Comparison of ENCODE assay signal across 20 cellular contexts in the genomic region with DNA sequence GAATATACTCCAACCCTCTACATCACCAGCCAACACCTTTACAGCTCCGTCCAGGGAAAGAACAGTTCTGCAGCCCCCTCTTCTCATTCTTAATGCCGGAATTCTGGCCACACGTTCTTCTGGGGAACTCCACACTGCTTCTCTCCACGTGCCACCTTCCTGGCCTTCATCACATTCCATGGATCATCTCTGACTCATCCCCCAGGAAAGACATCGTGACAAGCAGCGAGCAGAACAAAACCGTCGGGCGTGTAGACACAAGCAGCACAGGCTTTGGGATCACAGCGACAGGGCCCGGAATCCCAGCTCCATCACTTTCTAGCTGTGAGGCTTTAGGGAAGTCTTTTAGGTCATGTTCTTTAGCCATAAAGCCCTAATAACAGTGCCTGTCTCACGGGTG.
DNase-seq lines count a peak whose midpoint lies in the region; ATAC-seq, FAIRE-seq and TF ChIP-seq lines count a peak whose summit lies in the region.
"Had no signal": no experiment of that assay in that cellular context is flagged by ENCODE, and none has a peak within 500 bp of the region (broad histone marks: within the 10 kb centered on the region; RNA-seq: fewer than 3 reads in every experiment).

No MANE protein-coding gene starts in this region.

- no peak for ATAC-seq in left cardiac atrium
- ATAC-seq: HepG2, K562, Right ventricle myocardium inferior had no signal

- DNase-seq in cardiac septum (ENCODE audit: low spot score), result peak; percentile 29
- no peak for DNase-seq in left cardiac atrium
- DNase-seq in amniotic epithelial cell (ENCODE audit: low read depth), result peak; percentile 23
- DNase-seq in keratinocyte (ENCODE audit: low read depth, low spot score), result peak; percentile 91
- DNase-seq in activated CD4-positive, alpha-beta T cell treated with anti-CD3 and anti-CD28 coated beads, Interleukin-2, amount 10 ng/mL, durations not matched to agents 7 days and 5 days, result no peak
- no peak for DNase-seq in NCI-H2107 treated with DMSO at 0.1 percent for 48 hours (lab: John Stamatoyannopoulos, UW; ENCODE audit: unreplicated experiment)
- DNase-seq in PC-9, result no peak
- DNase-seq: 8988T, H7, HFFc6, NCI-H1092 treated with DMSO at 0.1 percent for 48 hours, NCI-H1436 treated with DMSO at 0.1 percent for 48 hours, NCI-H1930, NCI-H2227 treated with DMSO at 0.1 percent for 48 hours, NCI-H510A, Peyer's patch had no signal

- peak; percentile 76 for FAIRE-seq in keratinocyte (lab: Jason Lieb, UNC)
- FAIRE-seq: HepG2, K562 had no signal

- peaks cover 20% of the 10 kb centered on the region for H3K9me3 Mint-ChIP-seq in activated CD4-positive, alpha-beta T cell treated with anti-CD3 and anti-CD28 coated beads, Interleukin-2, amount 10 ng/mL, durations not matched to agents 7 days and 5 days

- H3K36me3 ChIP-seq in keratinocyte (ENCODE audit: control insufficient read depth in 2 of 2, extremely low read depth in 1 of 2, insufficient read depth in 2 of 2, low read length in 2 of 2), result peaks cover 0 to 1% of the 10 kb centered on the region in 2 experiments
- H3K36me3 ChIP-seq in PC-9 (ENCODE audit: low read depth), result no peaks in the 10 kb centered on the region
- H3K36me3 ChIP-seq: Peyer's patch had no signal

- no peak overlapping the region for H2AFZ ChIP-seq in keratinocyte (ENCODE audit: control insufficient read depth, low read length)
- no peak overlapping the region for H2AFZ ChIP-seq in PC-9

- H3K4me3 Mint-ChIP-seq in activated CD4-positive, alpha-beta T cell treated with anti-CD3 and anti-CD28 coated beads, Interleukin-2, amount 10 ng/mL, durations not matched to agents 7 days and 5 days, result no peak overlapping the region
- H3K4me3 Mint-ChIP-seq: CD14-positive monocyte, HFFc6 had no signal

- peaks cover 16% of the 10 kb centered on the region for H3K4me1 Mint-ChIP-seq in activated CD4-positive, alpha-beta T cell treated with anti-CD3 and anti-CD28 coated beads, Interleukin-2, amount 10 ng/mL, durations not matched to agents 7 days and 5 days
- H3K4me1 Mint-ChIP-seq: CD14-positive monocyte had no signal

- H3K9me3 ChIP-seq in keratinocyte (ENCODE audit: control insufficient read depth, low read depth, low read length) (peaks cover 2% of the 10 kb centered on the region), PC-9 (ENCODE audit: insufficient read depth, low read depth) (no peaks in the 10 kb centered on the region)
- H3K9me3 ChIP-seq: Peyer's patch had no signal

- H3K79me2 ChIP-seq in keratinocyte (ENCODE audit: control insufficient read depth, insufficient read depth, low read length), result no peaks in the 10 kb centered on the region
- no peaks in the 10 kb centered on the region for H3K79me2 ChIP-seq in PC-9 (ENCODE audit: low read depth)

- dilution Hi-C loops in keratinocyte (cut with MboI; ENCODE audit: extremely low pct_ligation_motif_present, low sequenced_read_pairs), result no loop called here

- no peak overlapping the region for H3K9ac ChIP-seq in keratinocyte (ENCODE audit: control insufficient read depth, extremely low read depth, insufficient read depth, low read length)

- POLR2A ChIA-PET in activated CD4-positive, alpha-beta T cell treated with anti-CD3 and anti-CD28 coated beads, Interleukin-2, amount 10 ng/mL, durations not matched to agents 7 days and 5 days (lab: Charles Lee), result no interaction called here
- POLR2A ChIA-PET in PC-9 (lab: Charles Lee; ENCODE audit: unreplicated experiment), result no interaction called here

- H3K9me1 ChIP-seq in keratinocyte (ENCODE audit: control insufficient read depth, extremely low read depth, insufficient read depth, low read length), result no peaks in the 10 kb centered on the region

- H3K9me2 ChIP-seq in PC-9 (ENCODE audit: insufficient read depth), result no peaks in the 10 kb centered on the region

- intact Hi-C loops in cardiac septum (cut with DNase I) (no loop called here), left cardiac atrium (cut with DNase I) (no loop called here), PC-9 (cut with micrococcal nuclease; ENCODE audit: unreplicated experiment) (no loop called here)

- peak overlapping the region; percentile 5 for H3K27ac ChIP-seq in keratinocyte (ENCODE audit: control insufficient read depth, insufficient read depth, low read length)
- H3K27ac ChIP-seq in PC-9, result no peak overlapping the region
- H3K27ac ChIP-seq: Peyer's patch had no signal

- peak overlapping the region; percentile 39 for H3K4me2 ChIP-seq in keratinocyte (ENCODE audit: control insufficient read depth, extremely low read depth, insufficient read depth, low read depth, low read length)
- H3K4me2 ChIP-seq in PC-9, result no peak overlapping the region

- BruUV-seq in PC-9 (replicated peaks; lab: Mats Ljungman, UMichigan), result no TSS peak

- CTCF ChIA-PET in activated CD4-positive, alpha-beta T cell treated with anti-CD3 and anti-CD28 coated beads, Interleukin-2, amount 10 ng/mL, durations not matched to agents 7 days and 5 days (lab: Charles Lee), result interaction anchor here (0.6 kb wide), 1 partner anchor 846 kb away, joined by 3 read pairs; no protein-coding TSS in a partner anchor
- CTCF ChIA-PET in PC-9 (lab: Charles Lee), result no interaction called here

- no peak for TF ChIP-seq CTCF in keratinocyte (optimal IDR thresholded peaks at IDR 0.05 in 1 of 3, IDR thresholded peaks at IDR 0.05 in 1 of 3, conservative IDR thresholded peaks at IDR 0.05 in 1 of 3; ENCODE audit: extremely low read depth in 1 of 3, insufficient read depth in 2 of 3, low read length in 3 of 3)
- TF ChIP-seq CTCF in PC-9 (conservative IDR thresholded peaks at IDR 0.05), result no peak

- H3K4me1 ChIP-seq in keratinocyte (ENCODE audit: control insufficient read depth, extremely low read depth, insufficient read depth, low read length) (peaks cover 8% of the 10 kb centered on the region), PC-9 (replicated peaks; ENCODE audit: insufficient read depth) (no peaks in the 10 kb centered on the region)
- H3K4me1 ChIP-seq: Peyer's patch had no signal

- H3K27me3 ChIP-seq in keratinocyte (ENCODE audit: control insufficient read depth, extremely low read depth, insufficient read depth, low read length) (no peaks in the 10 kb centered on the region), PC-9 (ENCODE audit: insufficient read depth, low read depth) (peaks cover 95% of the 10 kb centered on the region)
- H3K27me3 ChIP-seq: Peyer's patch had no signal

- H3K4me3 ChIP-seq in keratinocyte (ENCODE audit: control insufficient read depth in 2 of 3, extremely low read depth in 1 of 3, insufficient read depth in 2 of 3, low read depth in 1 of 3, low read length in 3 of 3), result no peak overlapping the region
- no peak overlapping the region for H3K4me3 ChIP-seq in PC-9
- H3K4me3 ChIP-seq: K562, Peyer's patch had no signal

- no peak overlapping the region for H3K27ac Mint-ChIP-seq in activated CD4-positive, alpha-beta T cell treated with anti-CD3 and anti-CD28 coated beads, Interleukin-2, amount 10 ng/mL, durations not matched to agents 7 days and 5 days
- H3K27ac Mint-ChIP-seq: CD14-positive monocyte, HFFc6 had no signal

- no peaks in the 10 kb centered on the region for H4K20me1 ChIP-seq in keratinocyte (ENCODE audit: control insufficient read depth, extremely low read depth, insufficient read depth, low read length)
- H4K20me1 ChIP-seq in PC-9 (ENCODE audit: insufficient read depth), result no peaks in the 10 kb centered on the region

- H3F3A ChIP-seq in PC-9 (ENCODE audit: insufficient read depth, low read depth), result no peaks in the 10 kb centered on the region

- H3K27me3 Mint-ChIP-seq in activated CD4-positive, alpha-beta T cell treated with anti-CD3 and anti-CD28 coated beads, Interleukin-2, amount 10 ng/mL, durations not matched to agents 7 days and 5 days, result no peaks in the 10 kb centered on the region

- peaks cover 3% of the 10 kb centered on the region for H3K36me3 Mint-ChIP-seq in activated CD4-positive, alpha-beta T cell treated with anti-CD3 and anti-CD28 coated beads, Interleukin-2, amount 10 ng/mL, durations not matched to agents 7 days and 5 days (ENCODE audit: low read depth)
- H3K36me3 Mint-ChIP-seq: CD14-positive monocyte had no signal

Comparison
In these comparisons a context has a peak if more than half of its experiments do, and no peak if none do; other contexts are left out.
1. DNase-seq: peak in cardiac septum (single experiment), amniotic epithelial cell (single experiment) and keratinocyte (single experiment); none in left cardiac atrium (single experiment), activated CD4-positive, alpha-beta T cell treated with anti-CD3 and anti-CD28 coated beads, Interleukin-2, amount 10 ng/mL, durations not matched to agents 7 days and 5 days (single experiment), NCI-H2107 treated with DMSO at 0.1 percent for 48 hours (single experiment) and PC-9 (0 of 2).